In genomic region chr9:73073337-73074175, GRCh38 we compare ENCODE assay signal across 15 cellular contexts.
DNase-seq lines count a peak whose midpoint lies in the region; ATAC-seq and TF ChIP-seq lines count a peak whose summit lies in the region.
"Had no signal": no experiment of that assay in that cellular context is flagged by ENCODE, and none has a peak within 500 bp of the region (broad histone marks: within the 10 kb centered on the region; RNA-seq: fewer than 3 reads in every experiment).

No MANE protein-coding gene starts in this region.

- H3K4me3 ChIP-seq in brain microvascular endothelial cell (ENCODE audit: low read depth, low read length) (no peak overlapping the region), liver (ENCODE audit: low read depth in 1 of 3, low read length in 3 of 3) (no peak overlapping the region), uterus (no peak overlapping the region)

- H3K9ac ChIP-seq in liver (ENCODE audit: low read depth in 1 of 2, low read length in 2 of 2) = no peak overlapping the region

- in situ Hi-C loops in brain microvascular endothelial cell (cut with HindIII; ENCODE audit: low pct_ligation_motif_present, low sequenced_read_pairs) = no loop called here

- TF ChIP-seq RAD21 in liver (IDR thresholded peaks at IDR 0.05) = no peak

- H3K4me1 ChIP-seq in liver (ENCODE audit: control insufficient read depth in 4 of 4, insufficient read depth in 4 of 4, low read length in 3 of 4) (peaks cover 2 to 14% (median 7%) of the 10 kb centered on the region in 4 donors), uterus (peaks cover 0 to 5% of the 10 kb centered on the region in 2 donors)

- TF ChIP-seq CTCF in brain microvascular endothelial cell (IDR thresholded peaks at IDR 0.05; ENCODE audit: low read depth, low read length, missing control alignments) (no peak), liver (IDR thresholded peaks at IDR 0.05; ENCODE audit: low read depth, low read length, missing input control) (no peak), uterus (IDR thresholded peaks at IDR 0.05) (no peak)

- ATAC-seq in GM21528 (IDR thresholded peaks at IDR 0.05; ENCODE audit: low FRiP score, unreplicated experiment) = no peak
- ATAC-seq in HG03139 (IDR thresholded peaks at IDR 0.05; ENCODE audit: unreplicated experiment) = no peak
- ATAC-seq: left ventricle myocardium superior; right cardiac atrium; SK-N-SH treated with all-trans-retinoic acid at 6 μM for 48 hours; stimulated activated naive CD8-positive, alpha-beta T cell treated with anti-CD3 and anti-CD28 coated beads, Interleukin-15, Interleukin-2, amounts not matched to agents 100 U/mL and 50 U/mL, for 24 hours had no signal

- 46% methylated on average over 5 of the region's 5 CpGs for WGBS in liver

- DNase-seq in DMS53 (lab: John Stamatoyannopoulos, UW) (peak; percentile 2), DMS53 treated with DMSO at 0.1 percent for 48 hours (lab: John Stamatoyannopoulos, UW; ENCODE audit: unreplicated experiment) (no peak), brain microvascular endothelial cell (peak; percentile 32), uterus (no peak), NOMO-1 treated with dmso at 0.1 percent for 144 hours (lab: John Stamatoyannopoulos, UW; ENCODE audit: unreplicated experiment) (no peak)
- DNase-seq: activated gamma-delta T cell; left ventricle myocardium superior; NCI-H1048; right cardiac atrium; stimulated activated naive CD8-positive, alpha-beta T cell treated with anti-CD3 and anti-CD28 coated beads, Interleukin-15, Interleukin-2, amounts not matched to agents 100 U/mL and 50 U/mL, for 24 hours had no signal

- H3K27me3 ChIP-seq in brain microvascular endothelial cell (replicated peaks) (no peaks in the 10 kb centered on the region), liver (ENCODE audit: control insufficient read depth in 4 of 4, insufficient read depth in 4 of 4, low read length in 3 of 4) (no peaks in the 10 kb centered on the region), uterus (no peaks in the 10 kb centered on the region)

- H3K27ac ChIP-seq in brain microvascular endothelial cell = peak overlapping the region; percentile 58
- peak overlapping the region; percentile 33 to 37 for H3K27ac ChIP-seq in liver (ENCODE audit: low read depth in 1 of 2, low read length in 2 of 2)
- peak overlapping the region; percentile 50 to 57 for H3K27ac ChIP-seq in uterus
- H3K27ac ChIP-seq: 22Rv1 had no signal

- H3K9me3 ChIP-seq in liver (ENCODE audit: control insufficient read depth in 4 of 4, low read length in 3 of 4) (no peaks in the 10 kb centered on the region), uterus (no peaks in the 10 kb centered on the region)

- intact Hi-C loops in uterus (cut with DNase I; ENCODE audit: low total_unique reads) = no loop called here

- no peak for TF ChIP-seq POLR2A in uterus (IDR thresholded peaks at IDR 0.05)

- no peaks in the 10 kb centered on the region for H3K36me3 ChIP-seq in brain microvascular endothelial cell (replicated peaks)
- H3K36me3 ChIP-seq in liver (ENCODE audit: control insufficient read depth in 4 of 4, insufficient read depth in 3 of 4, low read depth in 1 of 4, low read length in 3 of 4) = no peaks in the 10 kb centered on the region
- H3K36me3 ChIP-seq in uterus = peaks cover 0 to 2% of the 10 kb centered on the region in 2 donors

TF ChIP-seq in liver, 16 proteins besides CTCF, POLR2A, EP300 and RAD21:
- TF ChIP-seq SP1 (IDR thresholded peaks at IDR 0.05) = peak; percentile 79
- TF ChIP-seq ZBTB33 (IDR thresholded peaks at IDR 0.05) = peak; percentile 30
- TF ChIP-seq FOXA1 (IDR thresholded peaks at IDR 0.05) = no peak
- no peak for TF ChIP-seq EGR1 (IDR thresholded peaks at IDR 0.05; ENCODE audit: low read depth in 2 of 2)
- TF ChIP-seq ATF3 (IDR thresholded peaks at IDR 0.05) = no peak
- TF ChIP-seq JUND (IDR thresholded peaks at IDR 0.05) = peak; percentile 54 to 70
- TF ChIP-seq NR2F2 (IDR thresholded peaks at IDR 0.05) = no peak
- no peak for TF ChIP-seq FOXA2 (IDR thresholded peaks at IDR 0.05)
- peak; percentile 11 for TF ChIP-seq REST (IDR thresholded peaks at IDR 0.05)
- no peak for TF ChIP-seq GABPA (IDR thresholded peaks at IDR 0.05 in 1 of 2, conservative IDR thresholded peaks at IDR 0.05 in 1 of 2)
- peak; percentile 74 to 84 for TF ChIP-seq RXRA (IDR thresholded peaks at IDR 0.05)
- TF ChIP-seq HNF4A (conservative IDR thresholded peaks at IDR 0.05) = peak; percentile 20 to 45
- TF ChIP-seq YY1 (IDR thresholded peaks at IDR 0.05) = peak; percentile 59
- TF ChIP-seq TAF1 (conservative IDR thresholded peaks at IDR 0.05) = no peak
- peak; percentile 24 for TF ChIP-seq MAX (IDR thresholded peaks at IDR 0.05)
- no peak for TF ChIP-seq HNF4G (IDR thresholded peaks at IDR 0.05)

Comparison
In these comparisons a context has a peak if more than half of its experiments do, and no peak if none do; other contexts are left out.
1. DNase-seq: peak in DMS53 (single experiment) and brain microvascular endothelial cell (single experiment); none in DMS53 treated with DMSO at 0.1 percent for 48 hours (single experiment), uterus (0 of 2) and NOMO-1 treated with dmso at 0.1 percent for 144 hours (single experiment).
2. Peak in every context shown above with its lines, with median percentiles within 50 percentile points of each other: H3K27ac ChIP-seq.